ENCODE assay signal across 1 cellular context in genomic region chr15:58760385-58761009, GRCh38.
TF ChIP-seq lines count a peak whose summit lies in the region.

No MANE protein-coding gene starts in this region.

TF ChIP-seq in WTC11, 78 proteins besides CTCF, POLR2A, EP300 and RAD21 (continued from another document):
- TF ChIP-seq E2F4 (CRISPR knock-in tag; IDR thresholded peaks at IDR 0.05; ENCODE audit: borderline replicate concordance, low read depth) (no peak), CBFB (CRISPR knock-in tag; IDR thresholded peaks at IDR 0.05; ENCODE audit: low read depth) (no peak), NR2C2 (CRISPR knock-in tag; IDR thresholded peaks at IDR 0.05) (no peak), EMX1 (CRISPR knock-in tag; IDR thresholded peaks at IDR 0.05) (no peak), ATF1 (CRISPR knock-in tag; IDR thresholded peaks at IDR 0.05) (no peak), ZNF423 (CRISPR knock-in tag; IDR thresholded peaks at IDR 0.05) (no peak), GABPB1 (CRISPR knock-in tag; IDR thresholded peaks at IDR 0.05) (no peak), NFATC4 (CRISPR knock-in tag; IDR thresholded peaks at IDR 0.05) (no peak)
- TF ChIP-seq, protein P1, sequence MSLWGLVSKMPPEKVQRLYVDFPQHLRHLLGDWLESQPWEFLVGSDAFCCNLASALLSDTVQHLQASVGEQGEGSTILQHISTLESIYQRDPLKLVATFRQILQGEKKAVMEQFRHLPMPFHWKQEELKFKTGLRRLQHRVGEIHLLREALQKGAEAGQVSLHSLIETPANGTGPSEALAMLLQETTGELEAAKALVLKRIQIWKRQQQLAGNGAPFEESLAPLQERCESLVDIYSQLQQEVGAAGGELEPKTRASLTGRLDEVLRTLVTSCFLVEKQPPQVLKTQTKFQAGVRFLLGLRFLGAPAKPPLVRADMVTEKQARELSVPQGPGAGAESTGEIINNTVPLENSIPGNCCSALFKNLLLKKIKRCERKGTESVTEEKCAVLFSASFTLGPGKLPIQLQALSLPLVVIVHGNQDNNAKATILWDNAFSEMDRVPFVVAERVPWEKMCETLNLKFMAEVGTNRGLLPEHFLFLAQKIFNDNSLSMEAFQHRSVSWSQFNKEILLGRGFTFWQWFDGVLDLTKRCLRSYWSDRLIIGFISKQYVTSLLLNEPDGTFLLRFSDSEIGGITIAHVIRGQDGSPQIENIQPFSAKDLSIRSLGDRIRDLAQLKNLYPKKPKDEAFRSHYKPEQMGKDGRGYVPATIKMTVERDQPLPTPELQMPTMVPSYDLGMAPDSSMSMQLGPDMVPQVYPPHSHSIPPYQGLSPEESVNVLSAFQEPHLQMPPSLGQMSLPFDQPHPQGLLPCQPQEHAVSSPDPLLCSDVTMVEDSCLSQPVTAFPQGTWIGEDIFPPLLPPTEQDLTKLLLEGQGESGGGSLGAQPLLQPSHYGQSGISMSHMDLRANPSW (CRISPR knock-in tag; conservative IDR thresholded peaks at IDR 0.05; ENCODE audit: low read depth), result no peak
- TF ChIP-seq, protein P2, sequence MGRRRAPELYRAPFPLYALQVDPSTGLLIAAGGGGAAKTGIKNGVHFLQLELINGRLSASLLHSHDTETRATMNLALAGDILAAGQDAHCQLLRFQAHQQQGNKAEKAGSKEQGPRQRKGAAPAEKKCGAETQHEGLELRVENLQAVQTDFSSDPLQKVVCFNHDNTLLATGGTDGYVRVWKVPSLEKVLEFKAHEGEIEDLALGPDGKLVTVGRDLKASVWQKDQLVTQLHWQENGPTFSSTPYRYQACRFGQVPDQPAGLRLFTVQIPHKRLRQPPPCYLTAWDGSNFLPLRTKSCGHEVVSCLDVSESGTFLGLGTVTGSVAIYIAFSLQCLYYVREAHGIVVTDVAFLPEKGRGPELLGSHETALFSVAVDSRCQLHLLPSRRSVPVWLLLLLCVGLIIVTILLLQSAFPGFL (CRISPR knock-in tag; IDR thresholded peaks at IDR 0.05; ENCODE audit: borderline replicate concordance), result no peak
